Comparison of ENCODE assay signal across 8 cellular contexts in genomic region chr10:110919971-110920881, GRCh38. TPM values are rescaled to one million over a fixed set of nuclear protein-coding genes. Genes with fewer than 3 reads are reported as not detected.
DNase-seq lines count a peak whose midpoint lies in the region; ATAC-seq and TF ChIP-seq lines count a peak whose summit lies in the region.

No MANE protein-coding gene starts in this region.

- H3K4me3 Mint-ChIP-seq in endodermal cell = peak overlapping the region; percentile 99

- WGBS in endodermal cell (ENCODE audit: insufficient coverage in 1 of 2, insufficient read length in 1 of 2), 2 experiments = 1% methylated on average over 21 to 44 of the region's 44 CpGs
- WGBS in mesodermal cell (ENCODE audit: insufficient coverage in 2 of 2), 2 experiments = 0% methylated on average over 31 to 32 of the region's 44 CpGs
- WGBS in thymus = under 1% methylated on average over 44 of the region's 44 CpGs

- TF ChIP-seq CTCF in VCaP (conservative IDR thresholded peaks at IDR 0.05) (no peak), endodermal cell (conservative IDR thresholded peaks at IDR 0.05) (no peak)

- no peaks in the 10 kb centered on the region for H3K9me3 Mint-ChIP-seq in endodermal cell

- H3K27ac ChIP-seq in VCaP (peak overlapping the region; percentile 94), endodermal cell (ENCODE audit: low read depth, low read length) (peak overlapping the region; percentile 68), mesodermal cell (ENCODE audit: low read depth, low read length, severe bottlenecking) (peak overlapping the region; percentile 82), thymus (ENCODE audit: low read depth) (peak overlapping the region; percentile 96)

- peaks cover 10% of the 10 kb centered on the region for H3K4me1 Mint-ChIP-seq in endodermal cell

- H3K27me3 Mint-ChIP-seq in endodermal cell (ENCODE audit: insufficient read depth) = no peaks in the 10 kb centered on the region

- H3K27ac Mint-ChIP-seq in endodermal cell = peak overlapping the region; percentile 81

- H3K4me3 ChIP-seq in endodermal cell (ENCODE audit: low read length) = peak overlapping the region; percentile 96
- H3K4me3 ChIP-seq in mesodermal cell (ENCODE audit: extremely low read depth, insufficient read depth, low read length, poor library complexity, severe bottlenecking) = peak overlapping the region; percentile 78
- H3K4me3 ChIP-seq in thymus (ENCODE audit: low read length) = peak overlapping the region; percentile 57

- ATAC-seq in HG02610 (IDR thresholded peaks at IDR 0.05; ENCODE audit: unreplicated experiment) = peak; percentile 22

- peak; percentile 16 for DNase-seq in stimulated activated CD4-positive, alpha-beta T cell treated with anti-CD3 and anti-CD28 coated beads, Interleukin-1b, Interleukin-23, amount 100 ng/mL, for 48 hours
- DNase-seq in stimulated activated CD4-positive, alpha-beta T cell treated with anti-CD3 and anti-CD28 coated beads, Interleukin-12 subunit alpha, Interleukin-12 subunit beta, amount 100 ng/mL, for 4 hours = no peak
- peak; percentile 98 for DNase-seq in NAMALWA (ENCODE audit: low spot score)
- DNase-seq in endodermal cell = peak; percentile 80

- no peaks in the 10 kb centered on the region for H3K9me3 ChIP-seq in endodermal cell (ENCODE audit: control insufficient read depth, low read length)
- no peaks in the 10 kb centered on the region for H3K9me3 ChIP-seq in mesodermal cell (ENCODE audit: control insufficient read depth, low read length)
- no peaks in the 10 kb centered on the region for H3K9me3 ChIP-seq in thymus (ENCODE audit: control insufficient read depth)

- H3K36me3 Mint-ChIP-seq in endodermal cell (ENCODE audit: low read depth) = no peaks in the 10 kb centered on the region

- H3K36me3 ChIP-seq in endodermal cell (ENCODE audit: control insufficient read depth, insufficient read depth, low read length) (no peaks in the 10 kb centered on the region), mesodermal cell (ENCODE audit: control insufficient read depth, insufficient read depth, low read length) (no peaks in the 10 kb centered on the region), thymus (ENCODE audit: control insufficient read depth, insufficient read depth) (no peaks in the 10 kb centered on the region)

- no peaks in the 10 kb centered on the region for H3K27me3 ChIP-seq in endodermal cell (ENCODE audit: control insufficient read depth, insufficient read depth, low read length, poor library complexity, severe bottlenecking)
- no peaks in the 10 kb centered on the region for H3K27me3 ChIP-seq in thymus (ENCODE audit: control insufficient read depth, insufficient read depth)

- peak overlapping the region; percentile 78 for H3K9ac ChIP-seq in endodermal cell (ENCODE audit: extremely low read depth, low read length, poor library complexity, severe bottlenecking)

- H3K4me1 ChIP-seq in endodermal cell (ENCODE audit: control insufficient read depth, insufficient read depth, low read length) (peaks cover 5% of the 10 kb centered on the region), mesodermal cell (ENCODE audit: control insufficient read depth, insufficient read depth, low read length, poor library complexity, severe bottlenecking) (peaks cover 10% of the 10 kb centered on the region), thymus (ENCODE audit: control insufficient read depth, insufficient read depth, low read length) (no peaks in the 10 kb centered on the region)

RNA-seq across cellular contexts. Expression of gene SHOC2, which starts 0.8 kb away (rescaled TPM):
- 10 to 100 TPM; 38.4 to 49.6 TPM for total RNA-seq in endodermal cell
- polyA plus RNA-seq in endodermal cell (2013, experiment 1 of 2) = 29.0 TPM
- polyA plus RNA-seq in endodermal cell (2013, experiment 2 of 2) = 30.3 TPM
- 33.1 TPM for polyA plus RNA-seq in mesodermal cell (2013, experiment 1 of 2)
- 29.4 TPM for polyA plus RNA-seq in mesodermal cell (2013, experiment 2 of 2)
- 31.0 TPM for polyA plus RNA-seq in thymus

RNA-seq across cellular contexts. Expression of gene BBIP1, which starts 1.2 kb away (rescaled TPM):
- 10 to 100 TPM; 27.6 to 32.8 TPM for total RNA-seq in endodermal cell
- 40.6 TPM for polyA plus RNA-seq in endodermal cell (2013, experiment 1 of 2)
- polyA plus RNA-seq in endodermal cell (2013, experiment 2 of 2) = 45.4 TPM
- 46.7 TPM for polyA plus RNA-seq in mesodermal cell (2013, experiment 1 of 2)
- 54.5 TPM for polyA plus RNA-seq in mesodermal cell (2013, experiment 2 of 2)
- 43.4 TPM for polyA plus RNA-seq in thymus

RNA-seq across cellular contexts. Expression of gene PDCD4, which starts 48.5 kb away (rescaled TPM):
- total RNA-seq in endodermal cell = 10 to 100 TPM; 46.5 to 48.5 TPM
- 52.4 TPM for polyA plus RNA-seq in endodermal cell (2013, experiment 1 of 2)
- polyA plus RNA-seq in endodermal cell (2013, experiment 2 of 2) = 41.7 TPM
- 54.3 TPM for polyA plus RNA-seq in mesodermal cell (2013, experiment 1 of 2)
- polyA plus RNA-seq in mesodermal cell (2013, experiment 2 of 2) = 59.0 TPM
- 260 TPM for polyA plus RNA-seq in thymus
